In the genomic region with DNA sequence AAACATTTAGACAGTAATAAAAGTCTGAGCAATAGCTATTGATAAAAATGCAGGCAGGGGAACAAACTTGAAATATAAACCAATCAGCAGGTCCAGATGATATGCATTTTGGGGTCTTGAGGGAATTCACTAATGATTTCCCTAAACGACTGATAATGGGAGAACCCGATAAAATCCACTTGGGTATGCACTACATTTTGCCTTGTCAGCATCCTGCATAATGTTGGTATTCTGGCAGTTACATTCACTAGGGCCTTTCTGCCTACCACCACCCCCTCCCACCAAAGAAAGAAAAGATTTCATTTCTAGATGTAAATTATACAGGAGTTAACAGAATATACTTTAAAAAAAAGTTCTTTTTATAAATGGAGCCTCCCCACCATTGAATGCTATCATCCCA, we compare ENCODE assay signal across 3 cellular contexts.
A peak's percentile ranks its signal among the peaks of the same experiment; 100 is the strongest.
TF ChIP-seq lines count a peak whose summit lies in the region.

No MANE protein-coding gene starts in this region.

TF ChIP-seq in HepG2, 621 proteins besides CTCF, POLR2A, EP300 and RAD21:
- TF ChIP-seq MAFF (IDR thresholded peaks at IDR 0.05; ENCODE audit: low read depth, low read length) (peak; percentile 35), MAFK (conservative IDR thresholded peaks at IDR 0.05 in 1 of 2, IDR thresholded peaks at IDR 0.05 in 1 of 2; ENCODE audit: low read length in 2 of 2) (peak; percentile 41 to 79; a peak in 3 of 4 replicates), ZNF709 (CRISPR knock-in tag; IDR thresholded peaks at IDR 0.05) (no peak)
- TF ChIP-seq, protein P1, sequence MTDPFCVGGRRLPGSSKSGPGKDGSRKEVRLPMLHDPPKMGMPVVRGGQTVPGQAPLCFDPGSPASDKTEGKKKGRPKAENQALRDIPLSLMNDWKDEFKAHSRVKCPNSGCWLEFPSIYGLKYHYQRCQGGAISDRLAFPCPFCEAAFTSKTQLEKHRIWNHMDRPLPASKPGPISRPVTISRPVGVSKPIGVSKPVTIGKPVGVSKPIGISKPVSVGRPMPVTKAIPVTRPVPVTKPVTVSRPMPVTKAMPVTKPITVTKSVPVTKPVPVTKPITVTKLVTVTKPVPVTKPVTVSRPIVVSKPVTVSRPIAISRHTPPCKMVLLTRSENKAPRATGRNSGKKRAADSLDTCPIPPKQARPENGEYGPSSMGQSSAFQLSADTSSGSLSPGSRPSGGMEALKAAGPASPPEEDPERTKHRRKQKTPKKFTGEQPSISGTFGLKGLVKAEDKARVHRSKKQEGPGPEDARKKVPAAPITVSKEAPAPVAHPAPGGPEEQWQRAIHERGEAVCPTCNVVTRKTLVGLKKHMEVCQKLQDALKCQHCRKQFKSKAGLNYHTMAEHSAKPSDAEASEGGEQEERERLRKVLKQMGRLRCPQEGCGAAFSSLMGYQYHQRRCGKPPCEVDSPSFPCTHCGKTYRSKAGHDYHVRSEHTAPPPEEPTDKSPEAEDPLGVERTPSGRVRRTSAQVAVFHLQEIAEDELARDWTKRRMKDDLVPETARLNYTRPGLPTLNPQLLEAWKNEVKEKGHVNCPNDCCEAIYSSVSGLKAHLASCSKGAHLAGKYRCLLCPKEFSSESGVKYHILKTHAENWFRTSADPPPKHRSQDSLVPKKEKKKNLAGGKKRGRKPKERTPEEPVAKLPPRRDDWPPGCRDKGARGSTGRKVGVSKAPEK (CRISPR knock-in tag; IDR thresholded peaks at IDR 0.05; ENCODE audit: borderline replicate concordance) = no peak

TF ChIP-seq in IMR-90, 13 proteins besides CTCF, POLR2A, EP300 and RAD21:
- TF ChIP-seq RFX5 (IDR thresholded peaks at IDR 0.05; ENCODE audit: low read depth, low read length) (no peak), MAFK (IDR thresholded peaks at IDR 0.05; ENCODE audit: low read depth, low read length) (peak; percentile 82)

TF ChIP-seq in K562, 482 proteins besides CTCF, POLR2A, EP300 and RAD21:
- no peak for TF ChIP-seq ZNF274 (IDR thresholded peaks at IDR 0.05; ENCODE audit: borderline replicate concordance, low read depth, low read length)
- peak; percentile 16; the same call in 1 of the 2 replicates for TF ChIP-seq MAFF (IDR thresholded peaks at IDR 0.05; ENCODE audit: low read length)
- 0 out of 2 replicates have a peak, but pooled peaks have one; percentile 4 for TF ChIP-seq ZNF316 (IDR thresholded peaks at IDR 0.05)
- TF ChIP-seq TSC22D4 (tag; IDR thresholded peaks at IDR 0.05) = no peak
- TF ChIP-seq, protein P2, sequence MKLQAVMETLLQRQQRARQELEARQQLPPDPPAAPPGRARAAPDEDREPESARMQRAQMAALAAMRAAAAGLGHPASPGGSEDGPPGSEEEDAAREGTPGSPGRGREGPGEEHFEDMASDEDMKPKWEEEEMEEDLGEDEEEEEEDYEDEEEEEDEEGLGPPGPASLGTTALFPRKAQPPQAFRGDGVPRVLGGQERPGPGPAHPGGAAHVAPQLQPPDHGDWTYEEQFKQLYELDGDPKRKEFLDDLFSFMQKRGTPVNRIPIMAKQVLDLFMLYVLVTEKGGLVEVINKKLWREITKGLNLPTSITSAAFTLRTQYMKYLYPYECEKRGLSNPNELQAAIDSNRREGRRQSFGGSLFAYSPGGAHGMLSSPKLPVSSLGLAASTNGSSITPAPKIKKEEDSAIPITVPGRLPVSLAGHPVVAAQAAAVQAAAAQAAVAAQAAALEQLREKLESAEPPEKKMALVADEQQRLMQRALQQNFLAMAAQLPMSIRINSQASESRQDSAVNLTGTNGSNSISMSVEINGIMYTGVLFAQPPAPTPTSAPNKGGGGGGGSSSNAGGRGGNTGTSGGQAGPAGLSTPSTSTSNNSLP (IDR thresholded peaks at IDR 0.05; ENCODE audit: borderline replicate concordance, low read depth, low read length) = no peak
- TF ChIP-seq HCFC1 (IDR thresholded peaks at IDR 0.05; ENCODE audit: low read depth, low read length) = no peak
- peak; percentile 23; the same call in 1 of the 2 replicates for TF ChIP-seq MAFK (IDR thresholded peaks at IDR 0.05; ENCODE audit: low read length)
- TF ChIP-seq, protein P3, sequence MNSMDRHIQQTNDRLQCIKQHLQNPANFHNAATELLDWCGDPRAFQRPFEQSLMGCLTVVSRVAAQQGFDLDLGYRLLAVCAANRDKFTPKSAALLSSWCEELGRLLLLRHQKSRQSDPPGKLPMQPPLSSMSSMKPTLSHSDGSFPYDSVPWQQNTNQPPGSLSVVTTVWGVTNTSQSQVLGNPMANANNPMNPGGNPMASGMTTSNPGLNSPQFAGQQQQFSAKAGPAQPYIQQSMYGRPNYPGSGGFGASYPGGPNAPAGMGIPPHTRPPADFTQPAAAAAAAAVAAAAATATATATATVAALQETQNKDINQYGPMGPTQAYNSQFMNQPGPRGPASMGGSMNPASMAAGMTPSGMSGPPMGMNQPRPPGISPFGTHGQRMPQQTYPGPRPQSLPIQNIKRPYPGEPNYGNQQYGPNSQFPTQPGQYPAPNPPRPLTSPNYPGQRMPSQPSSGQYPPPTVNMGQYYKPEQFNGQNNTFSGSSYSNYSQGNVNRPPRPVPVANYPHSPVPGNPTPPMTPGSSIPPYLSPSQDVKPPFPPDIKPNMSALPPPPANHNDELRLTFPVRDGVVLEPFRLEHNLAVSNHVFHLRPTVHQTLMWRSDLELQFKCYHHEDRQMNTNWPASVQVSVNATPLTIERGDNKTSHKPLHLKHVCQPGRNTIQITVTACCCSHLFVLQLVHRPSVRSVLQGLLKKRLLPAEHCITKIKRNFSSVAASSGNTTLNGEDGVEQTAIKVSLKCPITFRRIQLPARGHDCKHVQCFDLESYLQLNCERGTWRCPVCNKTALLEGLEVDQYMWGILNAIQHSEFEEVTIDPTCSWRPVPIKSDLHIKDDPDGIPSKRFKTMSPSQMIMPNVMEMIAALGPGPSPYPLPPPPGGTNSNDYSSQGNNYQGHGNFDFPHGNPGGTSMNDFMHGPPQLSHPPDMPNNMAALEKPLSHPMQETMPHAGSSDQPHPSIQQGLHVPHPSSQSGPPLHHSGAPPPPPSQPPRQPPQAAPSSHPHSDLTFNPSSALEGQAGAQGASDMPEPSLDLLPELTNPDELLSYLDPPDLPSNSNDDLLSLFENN (IDR thresholded peaks at IDR 0.05; ENCODE audit: low read depth in 2 of 2, low read length in 2 of 2) = no peak
TF ChIP-seq in K562: peak in this region for 3.
